Comparison of ENCODE assay signal across 27 cellular contexts in genomic region chr13:78712866-78713265, GRCh38.
"Had no signal": no experiment of that assay in that cellular context is flagged by ENCODE, and none has a peak within 500 bp of the region (broad histone marks: within the 10 kb centered on the region; RNA-seq: fewer than 3 reads in every experiment).

No MANE protein-coding gene starts in this region.

- DNase-seq: activated CD4-positive, alpha-beta memory T cell treated with anti-CD3 and anti-CD28 coated beads for 36 hours; activated CD4-positive, alpha-beta T cell treated with anti-CD3 and anti-CD28 coated beads, Interleukin-2, amount 10 ng/mL, durations not matched to agents 24 days and 14 days; activated CD4-positive, CD25-positive, alpha-beta regulatory T cell treated with anti-CD3 and anti-CD28 coated beads, Interleukin-2, amount 50 U/mL, for 72 hours; activated CD8-positive, alpha-beta memory T cell treated with anti-CD3 and anti-CD28 coated beads, Interleukin-2, amount 50 U/mL, for 4 hours; activated gamma-delta T cell; activated naive CD4-positive, alpha-beta T cell treated with anti-CD3 and anti-CD28 coated beads, Interleukin-2, amount 10 ng/mL, durations not matched to agents 7 days and 5 days; activated naive CD8-positive, alpha-beta T cell treated with anti-CD3 and anti-CD28 coated beads, Interleukin-2, amount 10 ng/mL, durations not matched to agents 7 days and 5 days; activated T-cell treated with anti-CD3 and anti-CD28 coated beads, Interleukin-2, amount 50 U/mL, for 1 hour; caudate nucleus; cortex of kidney; effector memory CD8-positive, alpha-beta T cell; head of caudate nucleus; hippocampal formation; left cardiac atrium; midbrain; naive thymus-derived CD4-positive, alpha-beta T cell; nucleus accumbens; pancreas; retina; stimulated activated CD4-positive, alpha-beta T cell treated with anti-CD3 and anti-CD28 coated beads, Interleukin-4, amount 100 ng/mL, for 24 hours; T1000; trophoblast cell; WERI-Rb-1 had no signal

- H3K4me3 ChIP-seq: gastroesophageal sphincter, pancreas, prostate gland, skin epidermis, thoracic aorta had no signal

- H3K27ac ChIP-seq: gastroesophageal sphincter, pancreas, prostate gland, skin epidermis, thoracic aorta, WERI-Rb-1 had no signal

- H3K36me3 ChIP-seq: gastroesophageal sphincter, pancreas, prostate gland, thoracic aorta, WERI-Rb-1 had no signal

- H3K27me3 ChIP-seq: gastroesophageal sphincter had no signal

- H3K4me1 ChIP-seq: gastroesophageal sphincter, pancreas, prostate gland had no signal

- H3K9me3 ChIP-seq: gastroesophageal sphincter, pancreas, prostate gland, thoracic aorta had no signal
